ENCODE assay signal across 36 cellular contexts in the genomic region with DNA sequence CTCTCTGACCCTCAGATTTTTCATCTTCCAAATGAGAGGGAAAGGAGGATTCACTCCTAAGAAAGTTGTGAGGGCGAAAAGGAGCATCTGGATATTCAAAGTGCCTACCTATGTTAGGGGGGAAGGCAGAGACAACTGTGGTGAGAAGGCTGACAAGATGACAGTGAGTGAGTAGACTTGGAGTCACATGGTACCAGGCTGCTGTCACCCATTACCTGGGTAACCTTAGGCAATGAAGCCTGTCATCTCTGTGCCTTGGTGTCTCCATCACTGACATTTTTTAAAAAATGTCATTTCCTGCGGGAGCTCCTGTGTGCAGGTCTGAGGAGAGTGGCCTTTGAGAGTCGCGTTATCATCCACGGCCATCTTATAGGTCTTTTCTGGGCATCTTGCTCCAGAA.
DNase-seq lines count a peak whose midpoint lies in the region; ATAC-seq, FAIRE-seq and TF ChIP-seq lines count a peak whose summit lies in the region.
"Had no signal": no experiment of that assay in that cellular context is flagged by ENCODE, and none has a peak within 500 bp of the region (broad histone marks: within the 10 kb centered on the region; RNA-seq: fewer than 3 reads in every experiment).

No MANE protein-coding gene starts in this region.

- no peak overlapping the region for H4K91ac ChIP-seq in neuronal stem cell (ENCODE audit: low read depth, low read length, poor library complexity)

- WGBS in neuronal stem cell (ENCODE audit: extremely low coverage in 2 of 2, insufficient read length in 2 of 2, insufficient replicate concordance in 1 of 2), 2 donors = no CpG with 5 or more reads among the region's 5 CpGs
- WGBS in pancreas, 2 donors = 76 to 82% methylated on average over 5 of the region's 5 CpGs

- H3K9me2 ChIP-seq in neural cell (ENCODE audit: insufficient read depth, low read length) = no peaks in the 10 kb centered on the region

- H3F3A ChIP-seq in neural cell (ENCODE audit: insufficient read depth, low read length, poor library complexity, severe bottlenecking) = no peaks in the 10 kb centered on the region

- H3K4me1 ChIP-seq in neuronal stem cell (ENCODE audit: control insufficient read depth in 2 of 2, insufficient read depth in 1 of 2, low read depth in 1 of 2, low read length in 2 of 2) (no peaks in the 10 kb centered on the region), pancreas (no peaks in the 10 kb centered on the region)
- H3K4me1 ChIP-seq: A549, BE2C, BLaER1, Caco-2 had no signal

- H3K27me3 ChIP-seq in neural cell (ENCODE audit: insufficient read depth, low read depth, low read length) = no peaks in the 10 kb centered on the region
- H3K27me3 ChIP-seq in neuronal stem cell (ENCODE audit: control insufficient read depth in 3 of 3, insufficient read depth in 3 of 3, low read depth in 1 of 3, low read length in 3 of 3) = no peaks in the 10 kb centered on the region
- no peaks in the 10 kb centered on the region for H3K27me3 ChIP-seq in pancreas
- H3K27me3 ChIP-seq: BE2C; BLaER1; BLaER1 treated with 17β-estradiol and CSF1 and Interleukin-3, amounts not matched to agents 10 nM and 100 nM had no signal

- H3K4me1 Mint-ChIP-seq in dendritic cell treated with granulocyte-macrophage colony-stimulating factor and Interleukin-4, amounts not matched to agents 40 ng/mL and 50 ng/mL, for 4 days (ENCODE audit: low read depth) = peaks cover 46% of the 10 kb centered on the region
- peaks cover 8% of the 10 kb centered on the region for H3K4me1 Mint-ChIP-seq in stimulated activated effector memory CD8-positive, alpha-beta T cell treated with anti-CD3 and anti-CD28 coated beads, Interleukin-12 subunit alpha, Interleukin-12 subunit beta, amount 100 ng/mL, for 72 hours
- H3K4me1 Mint-ChIP-seq: B cell; CD4-positive, alpha-beta memory T cell; CD4-positive, CD25-positive, alpha-beta regulatory T cell; CD8-positive, alpha-beta memory T cell had no signal

- H3K4me3 Mint-ChIP-seq in dendritic cell treated with granulocyte-macrophage colony-stimulating factor and Interleukin-4, amounts not matched to agents 40 ng/mL and 50 ng/mL, for 4 days = no peak overlapping the region
- no peak overlapping the region for H3K4me3 Mint-ChIP-seq in stimulated activated effector memory CD8-positive, alpha-beta T cell treated with anti-CD3 and anti-CD28 coated beads, Interleukin-12 subunit alpha, Interleukin-12 subunit beta, amount 100 ng/mL, for 72 hours
- H3K4me3 Mint-ChIP-seq: B cell; CD14-positive monocyte; CD4-positive, alpha-beta memory T cell; CD4-positive, alpha-beta T cell; CD4-positive, CD25-positive, alpha-beta regulatory T cell; CD8-positive, alpha-beta memory T cell; CD8-positive, alpha-beta T cell had no signal

- no peak overlapping the region for H3K14ac ChIP-seq in neuronal stem cell (ENCODE audit: low read length)

- H3K36me3 ChIP-seq in neural cell (ENCODE audit: insufficient read depth, low read length) (no peaks in the 10 kb centered on the region), neuronal stem cell (replicated peaks in 1 of 2; ENCODE audit: control insufficient read depth in 2 of 2, insufficient read depth in 2 of 2, low read length in 2 of 2) (no peaks in the 10 kb centered on the region), pancreas (no peaks in the 10 kb centered on the region)
- H3K36me3 ChIP-seq: BE2C; BLaER1; BLaER1 treated with 17β-estradiol and CSF1 and Interleukin-3, amounts not matched to agents 10 nM and 100 nM had no signal

- H3K18ac ChIP-seq in neuronal stem cell (ENCODE audit: low read length) = peak overlapping the region; percentile 15

- H2BK5ac ChIP-seq in neuronal stem cell (ENCODE audit: low read length) = no peak overlapping the region

- H3K9ac ChIP-seq in neural cell (ENCODE audit: low read length) (no peak overlapping the region), neuronal stem cell (ENCODE audit: low read depth, low read length, poor library complexity) (no peak overlapping the region)
- H3K9ac ChIP-seq: BLaER1; BLaER1 treated with 17β-estradiol and CSF1 and Interleukin-3, amounts not matched to agents 10 nM and 100 nM had no signal

- no peak overlapping the region for H3K23ac ChIP-seq in neuronal stem cell (ENCODE audit: low read depth, low read length, poor library complexity)

- intact Hi-C loops in dendritic cell treated with granulocyte-macrophage colony-stimulating factor and Interleukin-4, amounts not matched to agents 40 ng/mL and 50 ng/mL, for 4 days (cut with micrococcal nuclease) = no loop called here
- intact Hi-C loops in pancreas (cut with DNase I) = no loop called here

- H2BK15ac ChIP-seq in neuronal stem cell (ENCODE audit: low read length) = no peak overlapping the region

- no peaks in the 10 kb centered on the region for H3K79me1 ChIP-seq in neuronal stem cell (ENCODE audit: low read depth, low read length)

- H3K27ac ChIP-seq in neural cell (ENCODE audit: low read length) (no peak overlapping the region), neuronal stem cell (replicated peaks; ENCODE audit: low read length) (no peak overlapping the region), pancreas (no peak overlapping the region)
- H3K27ac ChIP-seq: 22Rv1; A549; BLaER1; BLaER1 treated with 17β-estradiol and CSF1 and Interleukin-3, amounts not matched to agents 10 nM and 100 nM; C4-2B had no signal

- TF ChIP-seq EP300 in neural cell (conservative IDR thresholded peaks at IDR 0.05; ENCODE audit: poor library complexity, severe bottlenecking) = peak; percentile 84

- H3K9me3 ChIP-seq in neural cell (ENCODE audit: low read length) = no peaks in the 10 kb centered on the region
- H3K9me3 ChIP-seq in neuronal stem cell (replicated peaks in 1 of 2; ENCODE audit: control insufficient read depth in 2 of 2, insufficient read depth in 1 of 2, low read depth in 1 of 2, low read length in 2 of 2) = no peaks in the 10 kb centered on the region
- H3K9me3 ChIP-seq in pancreas = no peaks in the 10 kb centered on the region
- H3K9me3 ChIP-seq: A549, BE2C, BLaER1, Caco-2 had no signal

- TF ChIP-seq CTCF in neural cell (IDR thresholded peaks at IDR 0.05; ENCODE audit: poor library complexity, severe bottlenecking) (no peak), pancreas (IDR thresholded peaks at IDR 0.05) (no peak)

- DNase-seq in neuronal stem cell (ENCODE audit: low spot score) = no peak
- DNase-seq in stimulated activated effector memory CD8-positive, alpha-beta T cell treated with anti-CD3 and anti-CD28 coated beads, Interleukin-12 subunit alpha, Interleukin-12 subunit beta, amount 100 ng/mL, for 72 hours (ENCODE audit: low spot score in 2 of 2) = no peak
- DNase-seq in activated CD4-positive, alpha-beta T cell treated with anti-CD3 and anti-CD28 coated beads, Interleukin-2, amount 50 U/mL, for 48 hours = no peak
- no peak for DNase-seq in DMS79 (lab: John Stamatoyannopoulos, UW)
- no peak for DNase-seq in pancreas
- DNase-seq: 8988T; ACHN; AML-193; BE2C; C1 segment of cervical spinal cord; Caco-2; Calu3; CD4-positive, alpha-beta memory T cell; CD4-positive, alpha-beta T cell; CD4-positive, CD25-positive, alpha-beta regulatory T cell; CD8-positive, alpha-beta memory T cell; CD8-positive, alpha-beta T cell; COR-L47; DMS 273 treated with DMSO at 0.1 percent for 48 hours; DMS153; DMS53; DMS79 treated with DMSO at 0.1 percent for 48 hours; DND-41; EL had no signal

- ATAC-seq in stimulated activated effector memory CD8-positive, alpha-beta T cell treated with anti-CD3 and anti-CD28 coated beads, Interleukin-12 subunit alpha, Interleukin-12 subunit beta, amount 100 ng/mL, for 72 hours = peak; percentile 56
- ATAC-seq in pancreas (no peak), GM21786 (IDR thresholded peaks at IDR 0.05; ENCODE audit: unreplicated experiment) (no peak)
- ATAC-seq: A549; CD8-positive, alpha-beta T cell had no signal

- H2BK12ac ChIP-seq in neuronal stem cell (ENCODE audit: low read length) = no peak overlapping the region

- H3K27ac Mint-ChIP-seq in dendritic cell treated with granulocyte-macrophage colony-stimulating factor and Interleukin-4, amounts not matched to agents 40 ng/mL and 50 ng/mL, for 4 days = peak overlapping the region; percentile 22
- no peak overlapping the region for H3K27ac Mint-ChIP-seq in stimulated activated effector memory CD8-positive, alpha-beta T cell treated with anti-CD3 and anti-CD28 coated beads, Interleukin-12 subunit alpha, Interleukin-12 subunit beta, amount 100 ng/mL, for 72 hours
- H3K27ac Mint-ChIP-seq: B cell; CD14-positive monocyte; CD4-positive, alpha-beta T cell; CD4-positive, CD25-positive, alpha-beta regulatory T cell; CD8-positive, alpha-beta T cell had no signal

- no peak overlapping the region for H2AK5ac ChIP-seq in neuronal stem cell (ENCODE audit: low read depth, low read length)

- H2BK120ac ChIP-seq in neuronal stem cell (ENCODE audit: low read depth, low read length) = no peak overlapping the region

- H3K4ac ChIP-seq in neuronal stem cell (ENCODE audit: low read length) = no peak overlapping the region

- no peaks in the 10 kb centered on the region for H4K20me1 ChIP-seq in neural cell (ENCODE audit: insufficient read depth)
- H4K20me1 ChIP-seq: BLaER1; BLaER1 treated with 17β-estradiol and CSF1 and Interleukin-3, amounts not matched to agents 10 nM and 100 nM had no signal

- H4K8ac ChIP-seq in neuronal stem cell (ENCODE audit: low read depth, low read length) = no peak overlapping the region

- H3K4me3 ChIP-seq in neural cell (ENCODE audit: low read length) (no peak overlapping the region), neuronal stem cell (ENCODE audit: low read length in 2 of 2) (no peak overlapping the region), pancreas (no peak overlapping the region)
- H3K4me3 ChIP-seq: A549; BLaER1; BLaER1 treated with 17β-estradiol and CSF1 and Interleukin-3, amounts not matched to agents 10 nM and 100 nM had no signal

- TF ChIP-seq RAD21 in neural cell (conservative IDR thresholded peaks at IDR 0.05) = no peak

- no peaks in the 10 kb centered on the region for H3K36me3 Mint-ChIP-seq in dendritic cell treated with granulocyte-macrophage colony-stimulating factor and Interleukin-4, amounts not matched to agents 40 ng/mL and 50 ng/mL, for 4 days (ENCODE audit: low read depth)
- H3K36me3 Mint-ChIP-seq in stimulated activated effector memory CD8-positive, alpha-beta T cell treated with anti-CD3 and anti-CD28 coated beads, Interleukin-12 subunit alpha, Interleukin-12 subunit beta, amount 100 ng/mL, for 72 hours = no peaks in the 10 kb centered on the region
- H3K36me3 Mint-ChIP-seq: CD14-positive monocyte; CD4-positive, alpha-beta memory T cell; CD4-positive, CD25-positive, alpha-beta regulatory T cell; CD8-positive, alpha-beta T cell had no signal

- H2AFZ ChIP-seq in neural cell (ENCODE audit: low read depth, low read length) (no peak overlapping the region), neuronal stem cell (ENCODE audit: low read length) (no peak overlapping the region)

- H3K9me3 Mint-ChIP-seq in dendritic cell treated with granulocyte-macrophage colony-stimulating factor and Interleukin-4, amounts not matched to agents 40 ng/mL and 50 ng/mL, for 4 days = peaks cover 10% of the 10 kb centered on the region
- no peaks in the 10 kb centered on the region for H3K9me3 Mint-ChIP-seq in stimulated activated effector memory CD8-positive, alpha-beta T cell treated with anti-CD3 and anti-CD28 coated beads, Interleukin-12 subunit alpha, Interleukin-12 subunit beta, amount 100 ng/mL, for 72 hours
- H3K9me3 Mint-ChIP-seq: CD14-positive monocyte; CD4-positive, alpha-beta memory T cell; CD4-positive, alpha-beta T cell; CD4-positive, CD25-positive, alpha-beta regulatory T cell; CD8-positive, alpha-beta T cell had no signal

- H3K4me2 ChIP-seq in neural cell (ENCODE audit: low read length) (no peak overlapping the region), neuronal stem cell (ENCODE audit: insufficient read depth, low read length, poor library complexity, severe bottlenecking) (no peak overlapping the region)
- H3K4me2 ChIP-seq: A549, BLaER1 had no signal

- H3K27me3 Mint-ChIP-seq in dendritic cell treated with granulocyte-macrophage colony-stimulating factor and Interleukin-4, amounts not matched to agents 40 ng/mL and 50 ng/mL, for 4 days = peaks cover 30% of the 10 kb centered on the region
- H3K27me3 Mint-ChIP-seq: CD4-positive, alpha-beta T cell had no signal

- FAIRE-seq in pancreas (lab: Jason Lieb, UNC) = no peak
- FAIRE-seq: A204.1, A549, D721Med had no signal

- H3K79me2 ChIP-seq in neural cell (replicated peaks; ENCODE audit: insufficient read depth, low read length) = no peaks in the 10 kb centered on the region
